In the genomic region with DNA sequence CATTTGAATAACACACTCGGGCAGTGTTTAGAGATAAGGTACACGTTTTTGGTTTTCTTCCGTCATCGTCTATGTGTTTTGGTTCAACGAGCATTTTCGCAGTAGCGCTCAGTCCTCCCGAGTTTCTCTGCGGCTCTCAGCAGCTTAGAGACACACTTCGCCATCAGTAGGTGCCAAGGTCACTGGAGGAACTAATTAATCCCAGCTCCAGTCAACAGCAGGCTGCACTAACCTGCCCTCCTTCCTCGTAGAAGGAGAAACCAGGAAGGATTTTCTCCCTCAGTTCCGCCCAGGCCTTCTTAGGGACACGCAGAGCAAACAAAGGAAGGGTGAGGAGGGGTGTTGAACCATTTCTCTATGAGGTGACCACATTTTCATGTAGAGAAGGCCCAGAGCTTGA, we compare ENCODE assay signal across 1 cellular context.
A peak's percentile ranks its signal among the peaks of the same experiment; 100 is the strongest.
TF ChIP-seq lines count a peak whose summit lies in the region.

No MANE protein-coding gene starts in this region.

TF ChIP-seq in HepG2, 621 proteins besides CTCF, POLR2A, EP300 and RAD21:
- TF ChIP-seq, protein P1, sequence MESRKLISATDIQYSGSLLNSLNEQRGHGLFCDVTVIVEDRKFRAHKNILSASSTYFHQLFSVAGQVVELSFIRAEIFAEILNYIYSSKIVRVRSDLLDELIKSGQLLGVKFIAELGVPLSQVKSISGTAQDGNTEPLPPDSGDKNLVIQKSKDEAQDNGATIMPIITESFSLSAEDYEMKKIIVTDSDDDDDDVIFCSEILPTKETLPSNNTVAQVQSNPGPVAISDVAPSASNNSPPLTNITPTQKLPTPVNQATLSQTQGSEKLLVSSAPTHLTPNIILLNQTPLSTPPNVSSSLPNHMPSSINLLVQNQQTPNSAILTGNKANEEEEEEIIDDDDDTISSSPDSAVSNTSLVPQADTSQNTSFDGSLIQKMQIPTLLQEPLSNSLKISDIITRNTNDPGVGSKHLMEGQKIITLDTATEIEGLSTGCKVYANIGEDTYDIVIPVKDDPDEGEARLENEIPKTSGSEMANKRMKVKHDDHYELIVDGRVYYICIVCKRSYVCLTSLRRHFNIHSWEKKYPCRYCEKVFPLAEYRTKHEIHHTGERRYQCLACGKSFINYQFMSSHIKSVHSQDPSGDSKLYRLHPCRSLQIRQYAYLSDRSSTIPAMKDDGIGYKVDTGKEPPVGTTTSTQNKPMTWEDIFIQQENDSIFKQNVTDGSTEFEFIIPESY (CRISPR knock-in tag; IDR thresholded peaks at IDR 0.05): peak; percentile 70; the same call in 1 of the 2 replicates
- TF ChIP-seq SMYD3 (CRISPR knock-in tag; IDR thresholded peaks at IDR 0.05): no peak
- TF ChIP-seq ZNF891 (CRISPR knock-in tag; IDR thresholded peaks at IDR 0.05): no peak
- no peak for TF ChIP-seq SIN3A (IDR thresholded peaks at IDR 0.05; ENCODE audit: borderline replicate concordance, low read depth, low read length)
- no peak for TF ChIP-seq ZNF883 (CRISPR knock-in tag; IDR thresholded peaks at IDR 0.05; ENCODE audit: not compliant biosample characterization)
- TF ChIP-seq ZNF431 (CRISPR knock-in tag; IDR thresholded peaks at IDR 0.05; ENCODE audit: borderline replicate concordance, low read depth): no peak
- TF ChIP-seq, protein P2, sequence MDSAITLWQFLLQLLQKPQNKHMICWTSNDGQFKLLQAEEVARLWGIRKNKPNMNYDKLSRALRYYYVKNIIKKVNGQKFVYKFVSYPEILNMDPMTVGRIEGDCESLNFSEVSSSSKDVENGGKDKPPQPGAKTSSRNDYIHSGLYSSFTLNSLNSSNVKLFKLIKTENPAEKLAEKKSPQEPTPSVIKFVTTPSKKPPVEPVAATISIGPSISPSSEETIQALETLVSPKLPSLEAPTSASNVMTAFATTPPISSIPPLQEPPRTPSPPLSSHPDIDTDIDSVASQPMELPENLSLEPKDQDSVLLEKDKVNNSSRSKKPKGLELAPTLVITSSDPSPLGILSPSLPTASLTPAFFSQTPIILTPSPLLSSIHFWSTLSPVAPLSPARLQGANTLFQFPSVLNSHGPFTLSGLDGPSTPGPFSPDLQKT (CRISPR knock-in tag; IDR thresholded peaks at IDR 0.05; ENCODE audit: borderline replicate concordance): no peak
- no peak for TF ChIP-seq ARNTL (CRISPR knock-in tag; IDR thresholded peaks at IDR 0.05)
- peak; percentile 83 for TF ChIP-seq ZBTB38 (CRISPR knock-in tag; IDR thresholded peaks at IDR 0.05)
